In the genomic region with DNA sequence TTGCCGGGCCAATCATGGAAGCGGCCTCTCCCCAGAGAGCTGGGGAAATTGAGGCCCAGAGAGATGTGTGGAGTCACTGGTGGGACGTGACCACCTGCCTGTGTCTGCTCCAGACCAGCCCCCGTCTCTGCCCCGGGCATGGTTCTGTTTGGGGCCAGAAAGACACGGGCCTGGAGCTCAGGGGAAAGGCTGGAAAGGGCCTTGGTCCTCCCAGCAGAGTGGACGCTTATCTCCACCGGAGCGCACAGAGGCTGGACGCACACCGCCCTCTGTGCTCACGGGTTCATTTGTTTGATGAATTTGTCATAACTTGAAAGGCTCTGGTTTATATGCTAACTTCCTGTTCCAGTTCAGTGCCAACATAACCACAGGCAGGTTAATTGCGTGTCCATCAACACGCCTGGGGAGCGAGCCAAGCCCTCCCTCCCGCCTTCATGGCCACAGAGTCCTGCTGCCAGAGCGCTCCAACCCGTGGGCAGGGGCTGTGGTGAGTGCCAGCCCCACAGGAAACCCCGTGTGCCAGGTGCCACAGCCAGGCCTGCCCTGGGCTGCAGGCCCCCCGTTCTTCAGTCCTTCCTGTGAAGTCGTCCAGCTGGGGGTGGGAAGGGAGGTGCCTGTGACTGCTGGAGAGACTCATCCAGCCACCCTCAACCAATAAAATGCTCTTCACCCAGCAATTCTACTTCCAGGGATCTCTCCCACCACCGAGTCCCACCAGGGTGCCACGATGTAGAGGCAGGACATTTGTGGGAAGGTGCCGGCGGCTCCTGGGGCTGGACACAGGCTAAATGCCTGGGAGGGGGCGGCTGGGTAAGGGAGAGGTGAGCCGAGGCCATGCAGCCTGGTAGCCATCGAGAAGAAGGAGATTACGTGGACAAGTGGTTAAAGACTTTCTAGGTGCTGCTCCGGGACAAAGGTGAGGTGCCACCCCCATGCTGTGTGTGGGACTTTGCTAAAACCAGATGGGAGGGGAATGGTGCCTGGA, we compare ENCODE assay signal across 8 cellular contexts. TPM values are rescaled to one million over a fixed set of nuclear protein-coding genes. Genes with fewer than 3 reads are reported as not detected.
A peak's percentile ranks its signal among the peaks of the same experiment; 100 is the strongest.
DNase-seq lines count a peak whose midpoint lies in the region; ATAC-seq and TF ChIP-seq lines count a peak whose summit lies in the region.

No MANE protein-coding gene starts in this region.

- H3K4me3 ChIP-seq in SJCRH30 (no peak overlapping the region), epithelial cell of esophagus (ENCODE audit: low read length) (peak overlapping the region; percentile 34), parathyroid adenoma (ENCODE audit: low read depth, low read length) (no peak overlapping the region)

- no peaks in the 10 kb centered on the region for H3K36me3 ChIP-seq in SJCRH30
- H3K36me3 ChIP-seq in parathyroid adenoma (ENCODE audit: control insufficient read depth, insufficient read depth, low read length) = no peaks in the 10 kb centered on the region

- no peaks in the 10 kb centered on the region for H3K9me3 ChIP-seq in SJCRH30 (replicated peaks)
- no peaks in the 10 kb centered on the region for H3K9me3 ChIP-seq in parathyroid adenoma (ENCODE audit: control insufficient read depth, low read length)

- H2AFZ ChIP-seq in parathyroid adenoma = no peak overlapping the region

- no peak overlapping the region for H3K9ac ChIP-seq in parathyroid adenoma

- H3K4me1 ChIP-seq in SJCRH30 (peaks cover 21% of the 10 kb centered on the region), parathyroid adenoma (no peaks in the 10 kb centered on the region)

- TF ChIP-seq CTCF in epithelial cell of esophagus (IDR thresholded peaks at IDR 0.05; ENCODE audit: insufficient read depth, low read depth, low read length, missing control alignments) (no peak), parathyroid adenoma (IDR thresholded peaks at IDR 0.05) (no peak)

- DNase-seq in NOMO-1 (lab: John Stamatoyannopoulos, UW; ENCODE audit: unreplicated experiment in 2 of 2) (peak; percentile 39 to 73), NOMO-1 treated with dmso at 0.1 percent for 144 hours (lab: John Stamatoyannopoulos, UW; ENCODE audit: unreplicated experiment) (no peak), SJCRH30 (peak; percentile 49 to 59), epithelial cell of esophagus (ENCODE audit: low read depth) (peak; percentile 94), NCI-H446 treated with DMSO at 0.1 percent for 48 hours (lab: John Stamatoyannopoulos, UW) (no peak), putamen (ENCODE audit: low spot score) (no peak)

- no peaks in the 10 kb centered on the region for H3K79me2 ChIP-seq in parathyroid adenoma

- peak overlapping the region; percentile 58 for H3K4me2 ChIP-seq in parathyroid adenoma (ENCODE audit: low read length)

- no peak for ATAC-seq in GM21825 (IDR thresholded peaks at IDR 0.05; ENCODE audit: unreplicated experiment)

- H3K27me3 ChIP-seq in SJCRH30 (peaks cover 19% of the 10 kb centered on the region), parathyroid adenoma (ENCODE audit: control insufficient read depth, insufficient read depth, low read length) (no peaks in the 10 kb centered on the region)

- H3K27ac ChIP-seq in SJCRH30 (no peak overlapping the region), parathyroid adenoma (no peak overlapping the region)

RNA-seq across cellular contexts. Expression of a gene that starts 29.4 kb away (rescaled TPM):
- 17.4 and 20.0 TPM in 2 replicates for total RNA-seq in SJCRH30 (2014; rRNA removed; shearing (Covaris generic))

Comparison
In these comparisons a context has a peak if more than half of its experiments do, and no peak if none do; other contexts are left out.
1. DNase-seq: peak in NOMO-1 (2 of 2), SJCRH30 (2 of 2) and epithelial cell of esophagus (single experiment); none in NOMO-1 treated with dmso at 0.1 percent for 144 hours (single experiment), NCI-H446 treated with DMSO at 0.1 percent for 48 hours (single experiment) and putamen (single experiment).